12 cellular contexts compared by ENCODE assay signal in the genomic region with DNA sequence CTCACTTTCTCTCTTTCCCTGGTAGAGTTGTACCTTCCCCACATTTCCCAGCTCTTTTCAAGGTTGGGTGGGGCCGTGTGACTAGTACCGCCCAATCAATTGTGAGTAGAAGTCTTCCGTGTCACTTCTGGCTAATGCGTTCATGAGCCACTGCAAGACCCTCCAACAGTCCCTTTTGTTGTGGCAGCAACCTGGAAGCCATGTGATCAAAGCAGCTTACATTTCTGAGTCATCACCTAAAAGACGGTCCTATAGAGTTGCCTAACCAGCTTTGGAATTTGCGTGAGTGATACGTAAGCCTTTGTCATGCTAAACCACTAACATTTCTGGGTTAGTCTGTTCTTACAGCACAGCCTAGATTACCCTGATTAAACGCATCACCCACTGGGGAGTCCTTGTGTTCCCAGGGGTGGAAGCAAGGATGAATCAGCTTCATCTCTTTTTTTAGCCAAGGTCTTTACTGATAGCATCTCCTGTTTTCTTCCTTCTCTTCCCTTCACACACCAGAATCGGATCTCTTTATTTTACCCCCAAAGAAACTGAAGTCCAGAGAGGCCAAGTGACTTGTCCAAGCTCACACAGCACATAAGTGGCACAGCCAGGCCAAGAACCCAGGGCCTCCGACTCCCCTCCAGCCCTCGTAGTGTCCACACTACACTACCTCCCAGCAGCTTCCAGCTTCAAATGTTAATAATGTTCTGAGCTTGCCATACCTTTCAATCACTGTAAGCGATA.
A peak's percentile ranks its signal among the peaks of the same experiment; 100 is the strongest.
DNase-seq lines count a peak whose midpoint lies in the region; ATAC-seq and FAIRE-seq lines count a peak whose summit lies in the region.
"Had no signal": no experiment of that assay in that cellular context is flagged by ENCODE, and none has a peak within 500 bp of the region (broad histone marks: within the 10 kb centered on the region; RNA-seq: fewer than 3 reads in every experiment).

No MANE protein-coding gene starts in this region.

- DNase-seq in AG08396 (ENCODE audit: low spot score) (peak; percentile 60), HTR-8/SVneo (ENCODE audit: insufficient read length, low spot score) (peak; percentile 11), adipocyte (ENCODE audit: low read depth) (peak; percentile 56), NCI-H2107 treated with DMSO at 0.1 percent for 48 hours (lab: John Stamatoyannopoulos, UW; ENCODE audit: unreplicated experiment) (no peak), KG1 (lab: John Stamatoyannopoulos, UW) (no peak), CD1c-positive myeloid dendritic cell (ENCODE audit: extremely low spot score) (no peak)
- DNase-seq: activated naive CD4-positive, alpha-beta T cell treated with anti-CD3 and anti-CD28 coated beads, Interleukin-2, amount 10 ng/mL, durations not matched to agents 7 days and 5 days; thyroid gland had no signal

- no peaks in the 10 kb centered on the region for H3K36me3 ChIP-seq in adipocyte (ENCODE audit: control insufficient read depth, insufficient read depth, low read length, severe bottlenecking)
- H3K36me3 ChIP-seq in iPS-18a (ENCODE audit: control insufficient read depth, low read depth, low read length): no peaks in the 10 kb centered on the region
- H3K36me3 ChIP-seq: thyroid gland had no signal

- no peak overlapping the region for H3K9ac ChIP-seq in adipocyte (ENCODE audit: low read length)
- no peak overlapping the region for H3K9ac ChIP-seq in iPS-18a (ENCODE audit: low read length)

- peak overlapping the region; percentile 26 for H3K27ac ChIP-seq in iPS-18a (ENCODE audit: low read length)
- H3K27ac ChIP-seq: thyroid gland, VCaP had no signal

- H3K4me1 ChIP-seq in adipocyte (ENCODE audit: control insufficient read depth, insufficient read depth, low read length): no peaks in the 10 kb centered on the region
- peaks cover 30% of the 10 kb centered on the region for H3K4me1 ChIP-seq in iPS-18a (ENCODE audit: control insufficient read depth, low read depth, low read length)
- H3K4me1 ChIP-seq: thyroid gland had no signal

- H3K4me3 ChIP-seq in adipocyte (ENCODE audit: low read length) (no peak overlapping the region), iPS-18a (ENCODE audit: low read length) (no peak overlapping the region)
- H3K4me3 ChIP-seq: thyroid gland had no signal

- H3K27me3 ChIP-seq in adipocyte (replicated peaks; ENCODE audit: control insufficient read depth, insufficient read depth, low read length): no peaks in the 10 kb centered on the region
- no peaks in the 10 kb centered on the region for H3K27me3 ChIP-seq in iPS-18a (ENCODE audit: control insufficient read depth, insufficient read depth, low read length)
- H3K27me3 ChIP-seq: thyroid gland had no signal

- ATAC-seq in HG03159 (IDR thresholded peaks at IDR 0.05; ENCODE audit: unreplicated experiment): no peak

- H3K9me3 ChIP-seq in adipocyte (ENCODE audit: control insufficient read depth, low read length): no peaks in the 10 kb centered on the region
- no peaks in the 10 kb centered on the region for H3K9me3 ChIP-seq in iPS-18a (ENCODE audit: control insufficient read depth, low read depth, low read length)
- H3K9me3 ChIP-seq: thyroid gland had no signal

- no peak for FAIRE-seq in HTR-8/SVneo (lab: Jason Lieb, UNC)
- FAIRE-seq: endothelial cell of umbilical vein had no signal

Comparison
In these comparisons a context has a peak if more than half of its experiments do, and no peak if none do; other contexts are left out.
1. DNase-seq: peak in AG08396 (single experiment), HTR-8/SVneo (single experiment) and adipocyte (single experiment); none in NCI-H2107 treated with DMSO at 0.1 percent for 48 hours (single experiment), KG1 (single experiment) and CD1c-positive myeloid dendritic cell (single experiment).